ENCODE assay signal across 1 cellular context in genomic region chr2:96143848-96144480, GRCh38.
TF ChIP-seq lines count a peak whose summit lies in the region.

No MANE protein-coding gene starts in this region.

TF ChIP-seq in GM12878, 131 proteins besides CTCF, POLR2A, EP300 and RAD21 (continues in another document):
- TF ChIP-seq PRDM15 (CRISPR knock-in tag; IDR thresholded peaks at IDR 0.05) (no peak), BCL11A (IDR thresholded peaks at IDR 0.05; ENCODE audit: low read depth, low read length) (no peak), SMC3 (IDR thresholded peaks at IDR 0.05; ENCODE audit: borderline replicate concordance, low read length) (no peak), RELA (IDR thresholded peaks at IDR 0.05; ENCODE audit: borderline replicate concordance, partially characterized antibody) (no peak), ZSCAN29 (IDR thresholded peaks at IDR 0.05) (no peak), KDM1A (IDR thresholded peaks at IDR 0.05; ENCODE audit: borderline replicate concordance) (no peak), IKZF1 (conservative IDR thresholded peaks at IDR 0.05) (no peak), NKRF (conservative IDR thresholded peaks at IDR 0.05) (0 out of 2 replicates have a peak, but pooled peaks have one; percentile 20), LARP7 (IDR thresholded peaks at IDR 0.05) (0 out of 2 replicates have a peak, but pooled peaks have one; percentile 12), RBBP5 (conservative IDR thresholded peaks at IDR 0.05) (no peak), RELB (IDR thresholded peaks at IDR 0.05; ENCODE audit: low read depth) (no peak), CHD1 (IDR thresholded peaks at IDR 0.05; ENCODE audit: low read depth, low read length) (peak; percentile 73), JUNB (IDR thresholded peaks at IDR 0.05) (no peak), MYB (IDR thresholded peaks at IDR 0.05; ENCODE audit: borderline replicate concordance, low read depth, low read length) (0 out of 2 replicates have a peak, but pooled peaks have one; percentile 14), REST (IDR thresholded peaks at IDR 0.05; ENCODE audit: low read depth, low read length) (no peak), IRF3 (IDR thresholded peaks at IDR 0.05) (no peak), POLR2AphosphoS2 (IDR thresholded peaks at IDR 0.05; ENCODE audit: low read depth, low read length) (peak; percentile 89; the same call in 1 of the 2 replicates), BHLHE40 (IDR thresholded peaks at IDR 0.05; ENCODE audit: borderline replicate concordance in 1 of 2, low read depth in 2 of 2, low read length in 1 of 2) (no peak; a peak in 1 of 4 replicates), IKZF2 (IDR thresholded peaks at IDR 0.05) (no peak), EZH2 (IDR thresholded peaks at IDR 0.05; ENCODE audit: borderline replicate concordance, control insufficient read depth, low read depth, low read length) (no peak), E4F1 (IDR thresholded peaks at IDR 0.05; ENCODE audit: borderline replicate concordance, partially characterized antibody) (no peak), NR2C1 (IDR thresholded peaks at IDR 0.05) (no peak), SUPT20H (IDR thresholded peaks at IDR 0.05; ENCODE audit: borderline replicate concordance, control insufficient read depth, low read depth, low read length) (no peak), HDAC6 (IDR thresholded peaks at IDR 0.05; ENCODE audit: unreplicated experiment) (peak; percentile 24), POU2F2 (IDR thresholded peaks at IDR 0.05; ENCODE audit: borderline replicate concordance, low read depth, low read length) (peak; percentile 20; the same call in 1 of the 3 replicates), PML (IDR thresholded peaks at IDR 0.05; ENCODE audit: low read length) (no peak), HSF1 (IDR thresholded peaks at IDR 0.05; ENCODE audit: low read depth, low read length) (no peak), WRNIP1 (IDR thresholded peaks at IDR 0.05; ENCODE audit: borderline replicate concordance, low read depth, low read length) (peak; percentile 78; the same call in 1 of the 2 replicates), PAX8 (IDR thresholded peaks at IDR 0.05) (no peak), SMARCA5 (IDR thresholded peaks at IDR 0.05) (no peak), PAX5 (IDR thresholded peaks at IDR 0.05; ENCODE audit: borderline replicate concordance, low read depth, low read length) (0 out of 2 replicates have a peak, but pooled peaks have one; percentile 9), PBX3 (IDR thresholded peaks at IDR 0.05; ENCODE audit: insufficient replicate concordance, low read depth, low read length) (peak; percentile 1), MAX (IDR thresholded peaks at IDR 0.05; ENCODE audit: low read depth, low read length) (no peak), NRF1 (conservative IDR thresholded peaks at IDR 0.05; ENCODE audit: low read depth, low read length) (no peak), CHD4 (IDR thresholded peaks at IDR 0.05) (no peak), CEBPZ (IDR thresholded peaks at IDR 0.05; ENCODE audit: low read depth, low read length) (no peak), TARDBP (IDR thresholded peaks at IDR 0.05; ENCODE audit: borderline replicate concordance) (peak; percentile 83), POLR2AphosphoS5 (IDR thresholded peaks at IDR 0.05; ENCODE audit: low read length) (peak; percentile 24; the same call in 1 of the 2 replicates)
